In the genomic region with DNA sequence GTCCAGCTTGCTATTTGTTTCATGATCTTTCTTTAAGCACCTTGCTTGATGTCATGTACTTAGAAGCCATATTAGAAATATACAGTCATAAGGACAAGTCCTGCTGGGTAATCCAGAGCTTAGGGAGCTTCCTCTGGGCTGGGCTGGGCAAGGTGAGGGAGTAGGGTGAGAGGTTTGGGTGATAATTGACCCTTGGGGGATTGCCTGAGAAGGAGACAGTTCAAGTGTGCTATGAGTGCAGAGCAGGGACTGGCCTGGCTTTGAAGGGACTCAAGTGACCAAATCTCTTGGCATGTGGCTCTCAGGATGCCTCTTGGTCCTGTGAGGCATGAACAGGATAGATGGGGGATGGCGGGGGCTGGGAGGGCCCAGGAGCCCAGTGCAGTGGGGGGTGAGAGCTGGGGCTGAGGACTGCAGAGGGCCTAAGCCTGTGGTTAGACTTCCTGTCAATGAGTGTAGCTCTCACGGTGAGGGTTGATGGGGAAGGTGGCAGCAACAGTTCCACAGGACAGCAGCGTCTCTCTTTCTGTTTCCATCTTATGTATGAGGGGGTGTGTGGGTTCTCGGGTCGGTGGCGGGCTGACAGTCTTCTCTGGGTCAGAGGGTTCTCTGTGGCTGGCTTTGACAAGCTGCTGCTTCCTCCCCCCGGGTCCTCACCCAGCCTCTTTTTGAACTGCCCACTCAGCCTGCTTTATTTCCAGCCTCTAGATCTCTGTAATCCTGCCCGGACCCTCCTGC, we compare ENCODE assay signal across 8 cellular contexts. TPM values are rescaled to one million over a fixed set of nuclear protein-coding genes. Genes with fewer than 3 reads are reported as not detected.
A peak's percentile ranks its signal among the peaks of the same experiment; 100 is the strongest.
DNase-seq lines count a peak whose midpoint lies in the region; ATAC-seq, FAIRE-seq and TF ChIP-seq lines count a peak whose summit lies in the region.

No MANE protein-coding gene starts in this region.

- H3K27me3 Mint-ChIP-seq in WTC11 (ENCODE audit: low read depth): no peaks in the 10 kb centered on the region

- H3K4me1 Mint-ChIP-seq in WTC11: no peaks in the 10 kb centered on the region

- POLR2A ChIA-PET in WTC11 (lab: Charles Lee): no interaction called here

- no peak for FAIRE-seq in small intestine (lab: Jason Lieb, UNC)

- no peak overlapping the region for H3K4me3 Mint-ChIP-seq in WTC11

- peak overlapping the region; percentile 32 for H3K4me2 ChIP-seq in OCI-LY3 (ENCODE audit: low read length)

- CTCF ChIA-PET in WTC11 (lab: Charles Lee): interaction anchor here (2.0 to 2.2 kb wide), 2 partner anchors 9 to 141 kb away, joined by 8 to 11 read pairs; no protein-coding TSS in a partner anchor

- peak; percentile 73 for DNase-seq in activated gamma-delta T cell treated with Interleukin-2 at 50 U/mL for 16 hours
- peak; percentile 59 for DNase-seq in small intestine
- DNase-seq in SW 1271 (lab: John Stamatoyannopoulos, UW): no peak
- DNase-seq in WTC11 (ENCODE audit: low spot score): no peak
- no peak for DNase-seq in OCI-M2 (lab: John Stamatoyannopoulos, UW; ENCODE audit: unreplicated experiment)

- no peak overlapping the region for H3K27ac Mint-ChIP-seq in WTC11

- TF ChIP-seq CTCF in OCI-LY3 (IDR thresholded peaks at IDR 0.05; ENCODE audit: low read depth, low read length) (no peak), WTC11 (IDR thresholded peaks at IDR 0.05) (no peak)

- H3K4me1 ChIP-seq in OCI-LY3 (ENCODE audit: low read length) (peaks cover 15% of the 10 kb centered on the region), small intestine (ENCODE audit: control insufficient read depth in 2 of 2, insufficient read depth in 1 of 2, low read depth in 1 of 2, low read length in 1 of 2) (peaks cover 11 to 27% of the 10 kb centered on the region in 2 donors)

- H3K9me3 ChIP-seq in OCI-LY3 (ENCODE audit: insufficient read depth, low read length): no peaks in the 10 kb centered on the region
- no peaks in the 10 kb centered on the region for H3K9me3 ChIP-seq in small intestine (ENCODE audit: control insufficient read depth, low read depth)

- H4K20me1 ChIP-seq in OCI-LY3 (ENCODE audit: insufficient read depth, low read length): no peaks in the 10 kb centered on the region

- H3K4me3 ChIP-seq in OCI-LY3 (ENCODE audit: low read length) (no peak overlapping the region), small intestine (ENCODE audit: low read depth in 1 of 2, low read length in 2 of 2) (peak overlapping the region in 1 of 2 donors; percentile 40)

- peaks cover 6% of the 10 kb centered on the region; the same call in 1 of the 2 replicates for H3K27me3 ChIP-seq in OCI-LY3 (ENCODE audit: low read depth, low read length)
- H3K27me3 ChIP-seq in small intestine (ENCODE audit: control insufficient read depth in 2 of 2, insufficient read depth in 2 of 2, low read length in 2 of 2): no peaks in the 10 kb centered on the region

- no peaks in the 10 kb centered on the region for H3K36me3 Mint-ChIP-seq in WTC11

- H3K27ac ChIP-seq in OCI-LY3 (ENCODE audit: low read length) (no peak overlapping the region), small intestine (ENCODE audit: low read depth in 1 of 2, low read length in 1 of 2) (peak overlapping the region; percentile 76 to 99)

- no peaks in the 10 kb centered on the region for H3K36me3 ChIP-seq in OCI-LY3 (replicated peaks; ENCODE audit: low read depth, low read length)
- H3K36me3 ChIP-seq in small intestine (ENCODE audit: control insufficient read depth in 2 of 2, insufficient read depth in 2 of 2, low read length in 2 of 2): peaks cover 2 to 4% of the 10 kb centered on the region in 2 donors

- no peaks in the 10 kb centered on the region for H3K9me3 Mint-ChIP-seq in WTC11

- peak overlapping the region; percentile 24 for H2AFZ ChIP-seq in OCI-LY3 (ENCODE audit: low read depth, low read length)

- no peak overlapping the region for H3K9ac ChIP-seq in OCI-LY3 (ENCODE audit: low read length)

- 63 to 84% (median 70%) methylated on average over 8 of the region's 8 CpGs for WGBS in small intestine, 3 donors

- ATAC-seq in GM18502 (IDR thresholded peaks at IDR 0.05; ENCODE audit: poor library complexity, unreplicated experiment) (peak; percentile 92), HG02759 (IDR thresholded peaks at IDR 0.05; ENCODE audit: unreplicated experiment) (peak; percentile 90), WTC11 (no peak)

- no peaks in the 10 kb centered on the region for H3K79me2 ChIP-seq in OCI-LY3 (ENCODE audit: low read length)

TF ChIP-seq in WTC11, 78 proteins besides CTCF, POLR2A, EP300 and RAD21:
- TF ChIP-seq ESRRA (CRISPR knock-in tag; IDR thresholded peaks at IDR 0.05; ENCODE audit: borderline replicate concordance) (no peak), CREB1 (CRISPR knock-in tag; IDR thresholded peaks at IDR 0.05) (no peak)
TF ChIP-seq in WTC11: peak in this region for 0.

RNA-seq across cellular contexts. Expression of gene RGS3, which starts 53.5 kb away (rescaled TPM):
- 10 to 100 TPM; 23.0 to 37.0 (median 27.6) TPM for polyA plus RNA-seq in small intestine
- total RNA-seq in WTC11 (2021): 15.0 to 17.2 TPM (median 16.6 TPM) in 3 replicates

Comparison
In these comparisons a context has a peak if more than half of its experiments do, and no peak if none do; other contexts are left out.
1. DNase-seq: peak in activated gamma-delta T cell treated with Interleukin-2 at 50 U/mL for 16 hours (single experiment) and small intestine (single experiment); none in SW 1271 (0 of 2), WTC11 (single experiment) and OCI-M2 (single experiment).